ENCODE assay signal across 1 cellular context in the genomic region with DNA sequence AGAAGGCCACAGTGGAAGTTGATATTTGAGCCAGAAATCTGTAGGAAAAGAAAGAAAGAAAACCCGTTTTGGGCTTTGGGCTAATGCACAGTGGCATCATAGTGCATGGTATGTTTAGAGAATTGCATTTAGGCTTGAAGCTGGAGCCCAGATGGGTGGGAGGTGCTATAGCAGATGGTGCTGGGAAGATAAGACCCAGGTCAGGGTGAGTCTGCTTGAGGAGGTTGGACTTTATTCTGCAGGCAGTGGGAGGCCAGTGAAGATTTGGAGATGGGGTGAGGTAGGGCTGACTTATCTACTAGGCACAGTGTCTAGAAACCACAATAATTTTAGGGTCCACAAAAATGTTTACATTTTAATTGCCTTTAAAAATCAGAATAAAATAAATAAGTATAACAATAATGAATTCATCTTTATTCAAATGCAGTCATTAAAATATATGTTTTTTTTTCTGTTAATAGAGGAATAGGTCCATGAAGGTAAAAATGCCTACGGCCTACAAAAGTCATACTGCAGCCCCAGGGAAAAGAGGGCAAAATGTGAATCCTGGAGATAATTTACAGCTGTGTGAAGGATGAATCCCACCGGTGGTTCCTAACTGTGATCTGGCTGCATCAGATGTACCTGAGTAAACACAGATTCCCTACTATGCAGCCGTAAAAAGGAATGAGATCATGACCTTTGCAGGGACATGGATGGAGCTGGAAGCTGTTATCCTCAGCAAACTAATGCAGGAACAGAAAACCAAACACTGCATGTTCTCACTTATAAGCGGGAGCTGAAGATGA.
TF ChIP-seq lines count a peak whose summit lies in the region.

No MANE protein-coding gene starts in this region.

TF ChIP-seq in K562, 482 proteins besides CTCF, POLR2A, EP300 and RAD21 (continues in another document):
- TF ChIP-seq, protein P1, sequence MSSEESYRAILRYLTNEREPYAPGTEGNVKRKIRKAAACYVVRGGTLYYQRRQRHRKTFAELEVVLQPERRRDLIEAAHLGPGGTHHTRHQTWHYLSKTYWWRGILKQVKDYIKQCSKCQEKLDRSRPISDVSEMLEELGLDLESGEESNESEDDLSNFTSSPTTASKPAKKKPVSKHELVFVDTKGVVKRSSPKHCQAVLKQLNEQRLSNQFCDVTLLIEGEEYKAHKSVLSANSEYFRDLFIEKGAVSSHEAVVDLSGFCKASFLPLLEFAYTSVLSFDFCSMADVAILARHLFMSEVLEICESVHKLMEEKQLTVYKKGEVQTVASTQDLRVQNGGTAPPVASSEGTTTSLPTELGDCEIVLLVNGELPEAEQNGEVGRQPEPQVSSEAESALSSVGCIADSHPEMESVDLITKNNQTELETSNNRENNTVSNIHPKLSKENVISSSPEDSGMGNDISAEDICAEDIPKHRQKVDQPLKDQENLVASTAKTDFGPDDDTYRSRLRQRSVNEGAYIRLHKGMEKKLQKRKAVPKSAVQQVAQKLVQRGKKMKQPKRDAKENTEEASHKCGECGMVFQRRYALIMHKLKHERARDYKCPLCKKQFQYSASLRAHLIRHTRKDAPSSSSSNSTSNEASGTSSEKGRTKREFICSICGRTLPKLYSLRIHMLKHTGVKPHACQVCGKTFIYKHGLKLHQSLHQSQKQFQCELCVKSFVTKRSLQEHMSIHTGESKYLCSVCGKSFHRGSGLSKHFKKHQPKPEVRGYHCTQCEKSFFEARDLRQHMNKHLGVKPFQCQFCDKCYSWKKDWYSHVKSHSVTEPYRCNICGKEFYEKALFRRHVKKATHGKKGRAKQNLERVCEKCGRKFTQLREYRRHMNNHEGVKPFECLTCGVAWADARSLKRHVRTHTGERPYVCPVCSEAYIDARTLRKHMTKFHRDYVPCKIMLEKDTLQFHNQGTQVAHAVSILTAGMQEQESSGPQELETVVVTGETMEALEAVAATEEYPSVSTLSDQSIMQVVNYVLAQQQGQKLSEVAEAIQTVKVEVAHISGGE (CRISPR knock-in tag; IDR thresholded peaks at IDR 0.05) = no peak; a peak in 1 of 6 replicates
- TF ChIP-seq, protein P2, sequence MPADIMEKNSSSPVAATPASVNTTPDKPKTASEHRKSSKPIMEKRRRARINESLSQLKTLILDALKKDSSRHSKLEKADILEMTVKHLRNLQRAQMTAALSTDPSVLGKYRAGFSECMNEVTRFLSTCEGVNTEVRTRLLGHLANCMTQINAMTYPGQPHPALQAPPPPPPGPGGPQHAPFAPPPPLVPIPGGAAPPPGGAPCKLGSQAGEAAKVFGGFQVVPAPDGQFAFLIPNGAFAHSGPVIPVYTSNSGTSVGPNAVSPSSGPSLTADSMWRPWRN (IDR thresholded peaks at IDR 0.05; ENCODE audit: low read depth) = peak; percentile 86
- TF ChIP-seq YY1 (IDR thresholded peaks at IDR 0.05; ENCODE audit: borderline replicate concordance in 1 of 3, control insufficient read depth in 1 of 3, extremely low read depth in 1 of 3, insufficient read depth in 3 of 3, insufficient read length in 1 of 3, insufficient replicate concordance in 2 of 3, low read depth in 1 of 3, low read length in 2 of 3) (no peak), XRCC5 (IDR thresholded peaks at IDR 0.05; ENCODE audit: low read depth, low read length) (no peak), CSDE1 (IDR thresholded peaks at IDR 0.05) (no peak; a peak in 1 of 4 replicates), POLR2H (tag; IDR thresholded peaks at IDR 0.05; ENCODE audit: low read depth) (no peak), NFXL1 (CRISPR knock-in tag; IDR thresholded peaks at IDR 0.05) (no peak), KAT8 (IDR thresholded peaks at IDR 0.05; ENCODE audit: low read depth) (no peak), TAL1 (IDR thresholded peaks at IDR 0.05) (peak; percentile 96), BHLHE40 (IDR thresholded peaks at IDR 0.05; ENCODE audit: low read length) (no peak), ATF7 (IDR thresholded peaks at IDR 0.05) (peak; percentile 68), ZNF12 (CRISPR knock-in tag; IDR thresholded peaks at IDR 0.05) (no peak), CHCHD3 (CRISPR knock-in tag; IDR thresholded peaks at IDR 0.05) (no peak)
- TF ChIP-seq, protein P3, sequence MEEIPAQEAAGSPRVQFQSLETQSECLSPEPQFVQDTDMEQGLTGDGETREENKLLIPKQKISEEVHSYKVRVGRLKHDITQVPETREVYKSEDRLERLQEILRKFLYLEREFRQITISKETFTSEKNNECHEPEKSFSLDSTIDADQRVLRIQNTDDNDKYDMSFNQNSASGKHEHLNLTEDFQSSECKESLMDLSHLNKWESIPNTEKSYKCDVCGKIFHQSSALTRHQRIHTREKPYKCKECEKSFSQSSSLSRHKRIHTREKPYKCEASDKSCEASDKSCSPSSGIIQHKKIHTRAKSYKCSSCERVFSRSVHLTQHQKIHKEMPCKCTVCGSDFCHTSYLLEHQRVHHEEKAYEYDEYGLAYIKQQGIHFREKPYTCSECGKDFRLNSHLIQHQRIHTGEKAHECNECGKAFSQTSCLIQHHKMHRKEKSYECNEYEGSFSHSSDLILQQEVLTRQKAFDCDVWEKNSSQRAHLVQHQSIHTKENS (CRISPR knock-in tag; IDR thresholded peaks at IDR 0.05) = no peak
- TF ChIP-seq, protein P4, sequence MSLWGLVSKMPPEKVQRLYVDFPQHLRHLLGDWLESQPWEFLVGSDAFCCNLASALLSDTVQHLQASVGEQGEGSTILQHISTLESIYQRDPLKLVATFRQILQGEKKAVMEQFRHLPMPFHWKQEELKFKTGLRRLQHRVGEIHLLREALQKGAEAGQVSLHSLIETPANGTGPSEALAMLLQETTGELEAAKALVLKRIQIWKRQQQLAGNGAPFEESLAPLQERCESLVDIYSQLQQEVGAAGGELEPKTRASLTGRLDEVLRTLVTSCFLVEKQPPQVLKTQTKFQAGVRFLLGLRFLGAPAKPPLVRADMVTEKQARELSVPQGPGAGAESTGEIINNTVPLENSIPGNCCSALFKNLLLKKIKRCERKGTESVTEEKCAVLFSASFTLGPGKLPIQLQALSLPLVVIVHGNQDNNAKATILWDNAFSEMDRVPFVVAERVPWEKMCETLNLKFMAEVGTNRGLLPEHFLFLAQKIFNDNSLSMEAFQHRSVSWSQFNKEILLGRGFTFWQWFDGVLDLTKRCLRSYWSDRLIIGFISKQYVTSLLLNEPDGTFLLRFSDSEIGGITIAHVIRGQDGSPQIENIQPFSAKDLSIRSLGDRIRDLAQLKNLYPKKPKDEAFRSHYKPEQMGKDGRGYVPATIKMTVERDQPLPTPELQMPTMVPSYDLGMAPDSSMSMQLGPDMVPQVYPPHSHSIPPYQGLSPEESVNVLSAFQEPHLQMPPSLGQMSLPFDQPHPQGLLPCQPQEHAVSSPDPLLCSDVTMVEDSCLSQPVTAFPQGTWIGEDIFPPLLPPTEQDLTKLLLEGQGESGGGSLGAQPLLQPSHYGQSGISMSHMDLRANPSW (CRISPR knock-in tag; IDR thresholded peaks at IDR 0.05) = no peak
- TF ChIP-seq, protein P5, sequence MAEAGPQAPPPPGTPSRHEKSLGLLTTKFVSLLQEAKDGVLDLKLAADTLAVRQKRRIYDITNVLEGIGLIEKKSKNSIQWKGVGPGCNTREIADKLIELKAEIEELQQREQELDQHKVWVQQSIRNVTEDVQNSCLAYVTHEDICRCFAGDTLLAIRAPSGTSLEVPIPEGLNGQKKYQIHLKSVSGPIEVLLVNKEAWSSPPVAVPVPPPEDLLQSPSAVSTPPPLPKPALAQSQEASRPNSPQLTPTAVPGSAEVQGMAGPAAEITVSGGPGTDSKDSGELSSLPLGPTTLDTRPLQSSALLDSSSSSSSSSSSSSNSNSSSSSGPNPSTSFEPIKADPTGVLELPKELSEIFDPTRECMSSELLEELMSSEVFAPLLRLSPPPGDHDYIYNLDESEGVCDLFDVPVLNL (CRISPR knock-in tag; IDR thresholded peaks at IDR 0.05; ENCODE audit: low read depth) = no peak
- TF ChIP-seq, protein P6, sequence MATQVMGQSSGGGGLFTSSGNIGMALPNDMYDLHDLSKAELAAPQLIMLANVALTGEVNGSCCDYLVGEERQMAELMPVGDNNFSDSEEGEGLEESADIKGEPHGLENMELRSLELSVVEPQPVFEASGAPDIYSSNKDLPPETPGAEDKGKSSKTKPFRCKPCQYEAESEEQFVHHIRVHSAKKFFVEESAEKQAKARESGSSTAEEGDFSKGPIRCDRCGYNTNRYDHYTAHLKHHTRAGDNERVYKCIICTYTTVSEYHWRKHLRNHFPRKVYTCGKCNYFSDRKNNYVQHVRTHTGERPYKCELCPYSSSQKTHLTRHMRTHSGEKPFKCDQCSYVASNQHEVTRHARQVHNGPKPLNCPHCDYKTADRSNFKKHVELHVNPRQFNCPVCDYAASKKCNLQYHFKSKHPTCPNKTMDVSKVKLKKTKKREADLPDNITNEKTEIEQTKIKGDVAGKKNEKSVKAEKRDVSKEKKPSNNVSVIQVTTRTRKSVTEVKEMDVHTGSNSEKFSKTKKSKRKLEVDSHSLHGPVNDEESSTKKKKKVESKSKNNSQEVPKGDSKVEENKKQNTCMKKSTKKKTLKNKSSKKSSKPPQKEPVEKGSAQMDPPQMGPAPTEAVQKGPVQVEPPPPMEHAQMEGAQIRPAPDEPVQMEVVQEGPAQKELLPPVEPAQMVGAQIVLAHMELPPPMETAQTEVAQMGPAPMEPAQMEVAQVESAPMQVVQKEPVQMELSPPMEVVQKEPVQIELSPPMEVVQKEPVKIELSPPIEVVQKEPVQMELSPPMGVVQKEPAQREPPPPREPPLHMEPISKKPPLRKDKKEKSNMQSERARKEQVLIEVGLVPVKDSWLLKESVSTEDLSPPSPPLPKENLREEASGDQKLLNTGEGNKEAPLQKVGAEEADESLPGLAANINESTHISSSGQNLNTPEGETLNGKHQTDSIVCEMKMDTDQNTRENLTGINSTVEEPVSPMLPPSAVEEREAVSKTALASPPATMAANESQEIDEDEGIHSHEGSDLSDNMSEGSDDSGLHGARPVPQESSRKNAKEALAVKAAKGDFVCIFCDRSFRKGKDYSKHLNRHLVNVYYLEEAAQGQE (CRISPR knock-in tag; IDR thresholded peaks at IDR 0.05; ENCODE audit: low read depth) = no peak
- TF ChIP-seq, protein P7, sequence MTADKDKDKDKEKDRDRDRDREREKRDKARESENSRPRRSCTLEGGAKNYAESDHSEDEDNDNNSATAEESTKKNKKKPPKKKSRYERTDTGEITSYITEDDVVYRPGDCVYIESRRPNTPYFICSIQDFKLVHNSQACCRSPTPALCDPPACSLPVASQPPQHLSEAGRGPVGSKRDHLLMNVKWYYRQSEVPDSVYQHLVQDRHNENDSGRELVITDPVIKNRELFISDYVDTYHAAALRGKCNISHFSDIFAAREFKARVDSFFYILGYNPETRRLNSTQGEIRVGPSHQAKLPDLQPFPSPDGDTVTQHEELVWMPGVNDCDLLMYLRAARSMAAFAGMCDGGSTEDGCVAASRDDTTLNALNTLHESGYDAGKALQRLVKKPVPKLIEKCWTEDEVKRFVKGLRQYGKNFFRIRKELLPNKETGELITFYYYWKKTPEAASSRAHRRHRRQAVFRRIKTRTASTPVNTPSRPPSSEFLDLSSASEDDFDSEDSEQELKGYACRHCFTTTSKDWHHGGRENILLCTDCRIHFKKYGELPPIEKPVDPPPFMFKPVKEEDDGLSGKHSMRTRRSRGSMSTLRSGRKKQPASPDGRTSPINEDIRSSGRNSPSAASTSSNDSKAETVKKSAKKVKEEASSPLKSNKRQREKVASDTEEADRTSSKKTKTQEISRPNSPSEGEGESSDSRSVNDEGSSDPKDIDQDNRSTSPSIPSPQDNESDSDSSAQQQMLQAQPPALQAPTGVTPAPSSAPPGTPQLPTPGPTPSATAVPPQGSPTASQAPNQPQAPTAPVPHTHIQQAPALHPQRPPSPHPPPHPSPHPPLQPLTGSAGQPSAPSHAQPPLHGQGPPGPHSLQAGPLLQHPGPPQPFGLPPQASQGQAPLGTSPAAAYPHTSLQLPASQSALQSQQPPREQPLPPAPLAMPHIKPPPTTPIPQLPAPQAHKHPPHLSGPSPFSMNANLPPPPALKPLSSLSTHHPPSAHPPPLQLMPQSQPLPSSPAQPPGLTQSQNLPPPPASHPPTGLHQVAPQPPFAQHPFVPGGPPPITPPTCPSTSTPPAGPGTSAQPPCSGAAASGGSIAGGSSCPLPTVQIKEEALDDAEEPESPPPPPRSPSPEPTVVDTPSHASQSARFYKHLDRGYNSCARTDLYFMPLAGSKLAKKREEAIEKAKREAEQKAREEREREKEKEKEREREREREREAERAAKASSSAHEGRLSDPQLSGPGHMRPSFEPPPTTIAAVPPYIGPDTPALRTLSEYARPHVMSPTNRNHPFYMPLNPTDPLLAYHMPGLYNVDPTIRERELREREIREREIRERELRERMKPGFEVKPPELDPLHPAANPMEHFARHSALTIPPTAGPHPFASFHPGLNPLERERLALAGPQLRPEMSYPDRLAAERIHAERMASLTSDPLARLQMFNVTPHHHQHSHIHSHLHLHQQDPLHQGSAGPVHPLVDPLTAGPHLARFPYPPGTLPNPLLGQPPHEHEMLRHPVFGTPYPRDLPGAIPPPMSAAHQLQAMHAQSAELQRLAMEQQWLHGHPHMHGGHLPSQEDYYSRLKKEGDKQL (CRISPR knock-in tag; IDR thresholded peaks at IDR 0.05; ENCODE audit: borderline replicate concordance) = no peak
